ENCODE assay signal across 8 cellular contexts in genomic region chr17:70365098-70365583, GRCh38.
A peak's percentile ranks its signal among the peaks of the same experiment; 100 is the strongest.
DNase-seq lines count a peak whose midpoint lies in the region; ATAC-seq and FAIRE-seq lines count a peak whose summit lies in the region.

No MANE protein-coding gene starts in this region.

- ATAC-seq in HG02763 (IDR thresholded peaks at IDR 0.05; ENCODE audit: unreplicated experiment) = peak; percentile 74

- DNase-seq in GM18507 (ENCODE audit: extremely low spot score, insufficient read length, low read depth) (no peak), OCI-M1 (lab: John Stamatoyannopoulos, UW) (peak; percentile 41), myocyte (ENCODE audit: low read depth) (peak; percentile 28), NCI-H446 treated with DMSO at 0.1 percent for 48 hours (lab: John Stamatoyannopoulos, UW) (no peak), NCI-H2081 treated with DMSO at 0.1 percent for 48 hours (lab: John Stamatoyannopoulos, UW) (no peak), NCI-H345 treated with DMSO at 0.1 percent for 48 hours (lab: John Stamatoyannopoulos, UW; ENCODE audit: unreplicated experiment) (no peak)
- no peak for DNase-seq in activated CD4-positive, alpha-beta T cell treated with anti-CD3 and anti-CD28 coated beads for 1 hour

- peak; percentile 44 for FAIRE-seq in GM18507 (lab: Jason Lieb, UNC)

Comparison
In these comparisons a context has a peak if more than half of its experiments do, and no peak if none do; other contexts are left out.
1. DNase-seq: peak in OCI-M1 (single experiment) and myocyte (single experiment); none in GM18507 (single experiment), NCI-H446 treated with DMSO at 0.1 percent for 48 hours (single experiment), activated CD4-positive, alpha-beta T cell treated with anti-CD3 and anti-CD28 coated beads for 1 hour (single experiment), NCI-H2081 treated with DMSO at 0.1 percent for 48 hours (single experiment) and NCI-H345 treated with DMSO at 0.1 percent for 48 hours (single experiment).